7 cellular contexts compared by ENCODE assay signal in genomic region chr2:16546128-16546754, GRCh38.
DNase-seq lines count a peak whose midpoint lies in the region; ATAC-seq and TF ChIP-seq lines count a peak whose summit lies in the region.

No MANE protein-coding gene starts in this region.

- TF ChIP-seq CTCF in H9 (conservative IDR thresholded peaks at IDR 0.05) (no peak), neural progenitor cell (IDR thresholded peaks at IDR 0.05) (no peak), vagina (IDR thresholded peaks at IDR 0.05) (no peak)

- intact Hi-C loops in vagina (cut with DNase I), result no loop called here

- no peaks in the 10 kb centered on the region for H3K4me1 Mint-ChIP-seq in H9
- H3K4me1 Mint-ChIP-seq in neural progenitor cell, result no peaks in the 10 kb centered on the region

- no peak overlapping the region for H3T11ph ChIP-seq in H9 (ENCODE audit: low read length)

- peaks cover 6% of the 10 kb centered on the region for H3K27me3 Mint-ChIP-seq in H9 (ENCODE audit: low read depth)
- peaks cover 3% of the 10 kb centered on the region for H3K27me3 Mint-ChIP-seq in neural progenitor cell (ENCODE audit: insufficient read depth, low read depth)

- H2BK5ac ChIP-seq in H9 (ENCODE audit: insufficient read length, low read length), result no peak overlapping the region

- no peak overlapping the region for H4K5ac ChIP-seq in H9 (ENCODE audit: insufficient read length, low read depth, low read length)

- no peaks in the 10 kb centered on the region for H3K9me3 ChIP-seq in H9 (ENCODE audit: control insufficient read depth, low read depth, low read length)
- no peaks in the 10 kb centered on the region for H3K9me3 ChIP-seq in NT2/D1 (ENCODE audit: insufficient read depth, low read length)
- no peaks in the 10 kb centered on the region for H3K9me3 ChIP-seq in neural progenitor cell (ENCODE audit: low read depth)
- no peaks in the 10 kb centered on the region for H3K9me3 ChIP-seq in vagina

- no peaks in the 10 kb centered on the region for H3K23me2 ChIP-seq in H9 (ENCODE audit: insufficient read length, low read depth, low read length, poor library complexity, severe bottlenecking)

- no peak overlapping the region for H2BK20ac ChIP-seq in H9 (ENCODE audit: low read depth, low read length, poor library complexity, severe bottlenecking)

- TF ChIP-seq POLR2A in erythroblast (IDR thresholded peaks at IDR 0.05; ENCODE audit: low read length) (no peak), vagina (IDR thresholded peaks at IDR 0.05) (no peak)

- H3F3A ChIP-seq in neural progenitor cell (ENCODE audit: low read depth), result no peaks in the 10 kb centered on the region

- no peak overlapping the region for H3K18ac ChIP-seq in H9 (ENCODE audit: insufficient read length, low read depth, low read length)

- H3K9ac ChIP-seq in H9 (ENCODE audit: extremely low read depth, insufficient read length, low read length) (no peak overlapping the region), NT2/D1 (ENCODE audit: insufficient read length, low read depth) (no peak overlapping the region), neural progenitor cell (no peak overlapping the region)

- no peaks in the 10 kb centered on the region for H4K20me1 ChIP-seq in H9 (ENCODE audit: control insufficient read depth, insufficient read depth, insufficient read length)
- H4K20me1 ChIP-seq in neural progenitor cell (ENCODE audit: low read depth), result peaks cover 5% of the 10 kb centered on the region

- H4K91ac ChIP-seq in H9 (ENCODE audit: insufficient read length, low read depth, low read length), result no peak overlapping the region

- H3K27me3 ChIP-seq in H9 (ENCODE audit: insufficient read depth, low read length) (no peaks in the 10 kb centered on the region), NT2/D1 (ENCODE audit: insufficient read depth, insufficient read length) (no peaks in the 10 kb centered on the region), neural progenitor cell (peaks cover 9% of the 10 kb centered on the region), vagina (no peaks in the 10 kb centered on the region)

- H3K79me2 ChIP-seq in H9 (ENCODE audit: insufficient read depth, low read length) (no peaks in the 10 kb centered on the region), neural progenitor cell (ENCODE audit: low read depth) (no peaks in the 10 kb centered on the region)

- H3K36me3 Mint-ChIP-seq in H9 (ENCODE audit: insufficient read depth in 1 of 3, low read depth in 3 of 3) (no peaks in the 10 kb centered on the region), neural progenitor cell (no peaks in the 10 kb centered on the region)

- DNase-seq in H9 (peak; percentile 39), NT2/D1 (ENCODE audit: low read depth, low spot score) (peak; percentile 66), erythroblast (lab: John Stamatoyannopoulos, UW) (peak; percentile 51 to 61), neural progenitor cell (ENCODE audit: low spot score) (peak; percentile 91), vagina (ENCODE audit: extremely low spot score in 2 of 2) (no peak)
- no peak for DNase-seq in activated CD8-positive, alpha-beta memory T cell treated with anti-CD3 and anti-CD28 coated beads for 24 hours

- no peaks in the 10 kb centered on the region; a peak in 1 of 5 replicates for H3K9me3 Mint-ChIP-seq in H9
- no peaks in the 10 kb centered on the region for H3K9me3 Mint-ChIP-seq in neural progenitor cell

- H3K4me1 ChIP-seq in H9 (ENCODE audit: insufficient read depth, low read length), result no peaks in the 10 kb centered on the region
- H3K4me1 ChIP-seq in NT2/D1 (ENCODE audit: insufficient read depth, insufficient read length), result no peaks in the 10 kb centered on the region
- no peaks in the 10 kb centered on the region for H3K4me1 ChIP-seq in neural progenitor cell
- H3K4me1 ChIP-seq in vagina, result no peaks in the 10 kb centered on the region

- no peak overlapping the region for H3K4ac ChIP-seq in H9 (ENCODE audit: low read depth, low read length)

- no peak overlapping the region for H2BK120ac ChIP-seq in H9 (ENCODE audit: low read depth, low read length, poor library complexity, severe bottlenecking)

- H2AFZ ChIP-seq in H9 (ENCODE audit: low read length) (no peak overlapping the region), neural progenitor cell (replicated peaks) (no peak overlapping the region)

- H3K27ac ChIP-seq in H9 (ENCODE audit: insufficient read length, low read depth, low read length) (no peak overlapping the region), neural progenitor cell (no peak overlapping the region), vagina (no peak overlapping the region)

- H2BK15ac ChIP-seq in H9 (ENCODE audit: low read depth, low read length), result no peak overlapping the region

- no peak overlapping the region for H3K4me2 ChIP-seq in H9 (ENCODE audit: insufficient read depth, insufficient read length, low read length)
- no peak overlapping the region for H3K4me2 ChIP-seq in neural progenitor cell

- H3K56ac ChIP-seq in H9 (ENCODE audit: insufficient read length, low read depth, low read length), result no peak overlapping the region

- H4K8ac ChIP-seq in H9 (replicated peaks; ENCODE audit: insufficient read length, low read depth, low read length), result no peak overlapping the region

- no CpG with 5 or more reads among the region's 2 CpGs for WGBS in H9 (ENCODE audit: extremely low coverage, insufficient read length, low lambda C conversion rate)

- H3K4me3 Mint-ChIP-seq in H9, result no peak overlapping the region
- H3K4me3 Mint-ChIP-seq in neural progenitor cell, result no peak overlapping the region

- H2AK5ac ChIP-seq in H9 (ENCODE audit: insufficient read length, low read length), result no peak overlapping the region

- no peak overlapping the region for H2BK12ac ChIP-seq in H9 (ENCODE audit: insufficient read length, low read depth, low read length)

- no peak overlapping the region for H3K27ac Mint-ChIP-seq in H9
- H3K27ac Mint-ChIP-seq in neural progenitor cell, result no peak overlapping the region

- no peaks in the 10 kb centered on the region for H3K36me3 ChIP-seq in NT2/D1 (ENCODE audit: insufficient read depth, insufficient read length, low read length)
- H3K36me3 ChIP-seq in neural progenitor cell, result no peaks in the 10 kb centered on the region
- peaks cover 0 to under 1% of the 10 kb centered on the region in 2 donors for H3K36me3 ChIP-seq in vagina

- no peak overlapping the region for H3K4me3 ChIP-seq in NT2/D1 (ENCODE audit: insufficient read length, low read depth)
- H3K4me3 ChIP-seq in neural progenitor cell, result no peak overlapping the region
- no peak overlapping the region for H3K4me3 ChIP-seq in vagina

- ATAC-seq in HG03520 (IDR thresholded peaks at IDR 0.05; ENCODE audit: unreplicated experiment), result no peak

- no peak overlapping the region for H3K14ac ChIP-seq in H9 (ENCODE audit: insufficient read depth, low read length)

- H3K23ac ChIP-seq in H9 (ENCODE audit: insufficient read length, low read depth, low read length), result no peak overlapping the region

- H3K79me1 ChIP-seq in H9 (ENCODE audit: insufficient read depth, low read depth, low read length, poor library complexity, severe bottlenecking), result no peaks in the 10 kb centered on the region

Comparison
In these comparisons a context has a peak if more than half of its experiments do, and no peak if none do; other contexts are left out.
1. DNase-seq: peak in H9 (single experiment), NT2/D1 (single experiment), erythroblast (2 of 2) and neural progenitor cell (single experiment); none in activated CD8-positive, alpha-beta memory T cell treated with anti-CD3 and anti-CD28 coated beads for 24 hours (single experiment) and vagina (0 of 2).